Comparison of ENCODE assay signal across 17 cellular contexts in the genomic region with DNA sequence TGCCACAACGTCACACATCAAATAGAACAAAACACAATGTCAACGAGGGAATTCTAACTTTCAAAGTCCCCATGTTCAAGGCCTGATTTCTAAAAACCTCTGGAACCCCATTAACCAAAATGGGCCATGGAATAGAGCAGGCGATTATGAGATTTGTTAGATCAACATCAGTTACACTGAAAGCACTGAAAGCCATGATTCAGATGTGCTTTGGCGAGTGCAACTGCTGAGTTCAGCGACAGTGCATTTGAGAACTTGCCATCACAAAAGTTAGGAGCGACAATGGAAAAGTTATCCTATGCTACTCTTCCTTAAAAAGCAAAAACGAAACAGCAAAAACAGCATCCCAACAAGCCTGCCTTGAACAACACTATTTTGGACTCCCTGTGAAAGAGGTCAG.
"Had no signal": no experiment of that assay in that cellular context is flagged by ENCODE, and none has a peak within 500 bp of the region (broad histone marks: within the 10 kb centered on the region; RNA-seq: fewer than 3 reads in every experiment).

No MANE protein-coding gene starts in this region.

- H3K9me3 Mint-ChIP-seq: activated CD4-positive, alpha-beta T cell treated with anti-CD3 and anti-CD28 coated beads, Interleukin-2, amount 10 ng/mL, durations not matched to agents 7 days and 5 days; activated naive CD4-positive, alpha-beta T cell treated with anti-CD3 and anti-CD28 coated beads, Interleukin-2, amount 10 ng/mL, durations not matched to agents 7 days and 5 days; activated naive CD8-positive, alpha-beta T cell treated with anti-CD3 and anti-CD28 coated beads, Interleukin-2, amount 50 U/mL, for 24 hours; activated T-cell treated with anti-CD3 and anti-CD28 coated beads, Interleukin-2, amount 50 U/mL, for 4 hours; dendritic cell treated with granulocyte-macrophage colony-stimulating factor and Interleukin-4, amounts not matched to agents 40 ng/mL and 50 ng/mL, for 4 days; nephron had no signal

- H3K27ac ChIP-seq: esophagus squamous epithelium, psoas muscle had no signal

- H3K4me3 Mint-ChIP-seq: activated CD4-positive, alpha-beta T cell treated with anti-CD3 and anti-CD28 coated beads, Interleukin-2, amount 10 ng/mL, durations not matched to agents 7 days and 5 days; activated CD8-positive, alpha-beta T cell treated with anti-CD3 and anti-CD28 coated beads, Interleukin-2, amount 10 ng/mL, durations not matched to agents 7 days and 5 days; activated naive CD4-positive, alpha-beta T cell treated with anti-CD3 and anti-CD28 coated beads, Interleukin-2, amount 10 ng/mL, durations not matched to agents 7 days and 5 days; activated naive CD8-positive, alpha-beta T cell treated with anti-CD3 and anti-CD28 coated beads, Interleukin-2, amount 50 U/mL, for 24 hours; activated T-cell treated with anti-CD3 and anti-CD28 coated beads, Interleukin-2, amount 50 U/mL, for 4 hours; dendritic cell treated with granulocyte-macrophage colony-stimulating factor and Interleukin-4, amounts not matched to agents 40 ng/mL and 50 ng/mL, for 4 days; nephron had no signal

- H3K27me3 Mint-ChIP-seq: activated CD4-positive, alpha-beta T cell treated with anti-CD3 and anti-CD28 coated beads, Interleukin-2, amount 10 ng/mL, durations not matched to agents 7 days and 5 days; activated naive CD4-positive, alpha-beta T cell treated with anti-CD3 and anti-CD28 coated beads, Interleukin-2, amount 10 ng/mL, durations not matched to agents 7 days and 5 days; activated naive CD8-positive, alpha-beta T cell treated with anti-CD3 and anti-CD28 coated beads, Interleukin-2, amount 50 U/mL, for 24 hours; dendritic cell treated with granulocyte-macrophage colony-stimulating factor and Interleukin-4, amounts not matched to agents 40 ng/mL and 50 ng/mL, for 4 days had no signal

- H3K4me3 ChIP-seq: esophagus squamous epithelium, psoas muscle had no signal

- ATAC-seq: activated CD8-positive, alpha-beta T cell treated with anti-CD3 and anti-CD28 coated beads, Interleukin-2, amount 10 ng/mL, durations not matched to agents 7 days and 5 days; activated naive CD8-positive, alpha-beta T cell treated with anti-CD3 and anti-CD28 coated beads, Interleukin-2, amount 50 U/mL, for 24 hours; activated T-cell treated with anti-CD3 and anti-CD28 coated beads, Interleukin-2, amount 50 U/mL, for 4 hours; psoas muscle; right cardiac atrium had no signal

- H3K4me1 ChIP-seq: psoas muscle had no signal

- H3K27ac Mint-ChIP-seq: activated CD4-positive, alpha-beta T cell treated with anti-CD3 and anti-CD28 coated beads, Interleukin-2, amount 10 ng/mL, durations not matched to agents 7 days and 5 days; activated CD8-positive, alpha-beta T cell treated with anti-CD3 and anti-CD28 coated beads, Interleukin-2, amount 10 ng/mL, durations not matched to agents 7 days and 5 days; activated naive CD4-positive, alpha-beta T cell treated with anti-CD3 and anti-CD28 coated beads, Interleukin-2, amount 10 ng/mL, durations not matched to agents 7 days and 5 days; activated naive CD8-positive, alpha-beta T cell treated with anti-CD3 and anti-CD28 coated beads, Interleukin-2, amount 50 U/mL, for 24 hours; dendritic cell treated with granulocyte-macrophage colony-stimulating factor and Interleukin-4, amounts not matched to agents 40 ng/mL and 50 ng/mL, for 4 days; nephron had no signal

- DNase-seq: activated CD4-positive, alpha-beta T cell treated with anti-CD3 and anti-CD28 coated beads, Interleukin-2, amount 10 ng/mL, durations not matched to agents 7 days and 5 days; activated CD8-positive, alpha-beta T cell treated with anti-CD3 and anti-CD28 coated beads, Interleukin-2, amount 10 ng/mL, durations not matched to agents 7 days and 5 days; activated effector memory CD4-positive, alpha-beta T cell treated with Interleukin-2 at 50 U/mL for 16 hours; activated naive CD4-positive, alpha-beta T cell treated with anti-CD3 and anti-CD28 coated beads, Interleukin-2, amount 10 ng/mL, durations not matched to agents 7 days and 5 days; activated naive CD8-positive, alpha-beta T cell treated with anti-CD3 and anti-CD28 coated beads, Interleukin-2, amount 50 U/mL, for 24 hours; activated T-cell treated with anti-CD3 and anti-CD28 coated beads, Interleukin-2, amount 50 U/mL, for 4 hours; effector memory CD4-positive, alpha-beta T cell; esophagus squamous epithelium; mesenchymal stem cell; psoas muscle; right cardiac atrium; small intestine; stimulated activated CD4-positive, alpha-beta T cell treated with anti-CD3 and anti-CD28 coated beads, Interleukin-15, amount 100 ng/mL, for 24 hours; stimulated activated CD4-positive, alpha-beta T cell treated with anti-CD3 and anti-CD28 coated beads, Interleukin-2, amount 100 ng/mL, for 48 hours; T1000 had no signal

- H3K9me3 ChIP-seq: esophagus squamous epithelium, psoas muscle had no signal

- H3K27me3 ChIP-seq: esophagus squamous epithelium had no signal

- H3K4me1 Mint-ChIP-seq: activated CD4-positive, alpha-beta T cell treated with anti-CD3 and anti-CD28 coated beads, Interleukin-2, amount 10 ng/mL, durations not matched to agents 7 days and 5 days; activated naive CD4-positive, alpha-beta T cell treated with anti-CD3 and anti-CD28 coated beads, Interleukin-2, amount 10 ng/mL, durations not matched to agents 7 days and 5 days; nephron had no signal
